In genomic region chr22:32951807-32952153, GRCh38 we compare ENCODE assay signal across 20 cellular contexts.
DNase-seq lines count a peak whose midpoint lies in the region; ATAC-seq and TF ChIP-seq lines count a peak whose summit lies in the region.
"Had no signal": no experiment of that assay in that cellular context is flagged by ENCODE, and none has a peak within 500 bp of the region (broad histone marks: within the 10 kb centered on the region; RNA-seq: fewer than 3 reads in every experiment).

No MANE protein-coding gene starts in this region.

- 39% methylated on average over 6 of the region's 7 CpGs for WGBS in SK-N-SH (ENCODE audit: low lambda C conversion rate)
- 35% methylated on average over 7 of the region's 7 CpGs for WGBS in mesenchymal stem cell

- peak overlapping the region; percentile 72 for H4K8ac ChIP-seq in mesenchymal stem cell (ENCODE audit: low read length)

- peaks cover 0 to 36% of the 10 kb centered on the region in 2 experiments; a peak in 2 of 4 replicates for H3K4me1 ChIP-seq in SK-N-SH (ENCODE audit: control insufficient read depth in 1 of 2, insufficient read depth in 2 of 2, low read depth in 1 of 2, low read length in 1 of 2)
- H3K4me1 ChIP-seq in mesenchymal stem cell (ENCODE audit: control insufficient read depth, insufficient read depth, low read depth, low read length) = no peaks in the 10 kb centered on the region
- H3K4me1 ChIP-seq: A549 had no signal

- no peaks in the 10 kb centered on the region for H3K36me3 Mint-ChIP-seq in natural killer cell treated with Interleukin-12 subunit alpha and Interleukin-12 subunit beta and Interleukin-15 and Interleukin-18, amount 100 ng/mL, for 72 hours
- H3K36me3 Mint-ChIP-seq: activated naive CD4-positive, alpha-beta T cell treated with anti-CD3 and anti-CD28 coated beads, Interleukin-2, amount 50 U/mL, for 72 hours; T-cell had no signal

- no peaks in the 10 kb centered on the region for H3K9me2 ChIP-seq in SK-N-SH

- no peaks in the 10 kb centered on the region for H3K79me2 ChIP-seq in SK-N-SH (ENCODE audit: insufficient read depth)

- H4K20me1 ChIP-seq in SK-N-SH (ENCODE audit: insufficient read depth) = no peaks in the 10 kb centered on the region

- no peaks in the 10 kb centered on the region for H3K79me1 ChIP-seq in mesenchymal stem cell (replicated peaks; ENCODE audit: low read length, poor library complexity, severe bottlenecking)

- no peak overlapping the region for H2AFZ ChIP-seq in SK-N-SH (ENCODE audit: low read depth)
- peak overlapping the region; percentile 76 for H2AFZ ChIP-seq in mesenchymal stem cell (ENCODE audit: low read depth, low read length)

- no peak overlapping the region for H3K4me2 ChIP-seq in SK-N-SH
- no peak overlapping the region for H3K4me2 ChIP-seq in mesenchymal stem cell (ENCODE audit: low read length, poor library complexity, severe bottlenecking)
- H3K4me2 ChIP-seq: A549 had no signal

- TF ChIP-seq EP300 in SK-N-SH (IDR thresholded peaks at IDR 0.05; ENCODE audit: borderline replicate concordance in 1 of 2, low read depth in 1 of 2, low read length in 1 of 2) = peak in 1 of 2 experiments; percentile 45; a peak in 1 of 4 replicates

- no peak for TF ChIP-seq CTCF in SK-N-SH (IDR thresholded peaks at IDR 0.05)

- peak; percentile 60 for DNase-seq in SK-N-SH
- peak; percentile 85 for DNase-seq in Right ventricle myocardium superior
- DNase-seq in mesenchymal stem cell = no peak
- no peak for DNase-seq in natural killer cell treated with Interleukin-12 subunit alpha and Interleukin-12 subunit beta and Interleukin-15 and Interleukin-18, amount 100 ng/mL, for 72 hours (ENCODE audit: low spot score)
- DNase-seq in DMS79 (lab: John Stamatoyannopoulos, UW) = no peak
- no peak for DNase-seq in NCI-H1694 treated with DMSO at 0.1 percent for 48 hours (lab: John Stamatoyannopoulos, UW)
- DNase-seq: activated CD8-positive, alpha-beta T cell treated with anti-CD3 and anti-CD28 coated beads, Interleukin-2, amount 10 ng/mL, durations not matched to agents 7 days and 5 days; activated T-cell treated with anti-CD3 and anti-CD28 coated beads, Interleukin-2, amount 50 U/mL, for 72 hours; CD4-positive, alpha-beta T cell; DMS53; foreskin melanocyte; HFFc6; NCI-H1417; NCI-H2171 treated with DMSO at 0.1 percent for 48 hours; T-cell had no signal

- H3K27me3 Mint-ChIP-seq in natural killer cell treated with Interleukin-12 subunit alpha and Interleukin-12 subunit beta and Interleukin-15 and Interleukin-18, amount 100 ng/mL, for 72 hours = peaks cover 5 to 25% of the 10 kb centered on the region in 2 donors
- H3K27me3 Mint-ChIP-seq: CD4-positive, alpha-beta T cell; dendritic cell treated with granulocyte-macrophage colony-stimulating factor and Interleukin-4, amounts not matched to agents 40 ng/mL and 50 ng/mL, for 4 days had no signal

- H2AK5ac ChIP-seq in mesenchymal stem cell (ENCODE audit: low read length, severe bottlenecking) = no peak overlapping the region

- no peak overlapping the region for H2BK120ac ChIP-seq in mesenchymal stem cell (ENCODE audit: low read depth, low read length)

- H3K14ac ChIP-seq in mesenchymal stem cell (ENCODE audit: low read length in 2 of 2) = peak overlapping the region in 1 of 2 experiments; percentile 48

- peak overlapping the region in 1 of 2 experiments; percentile 92 for H2BK12ac ChIP-seq in mesenchymal stem cell (ENCODE audit: low read length in 2 of 2)

- H3K9me3 Mint-ChIP-seq in natural killer cell treated with Interleukin-12 subunit alpha and Interleukin-12 subunit beta and Interleukin-15 and Interleukin-18, amount 100 ng/mL, for 72 hours = no peaks in the 10 kb centered on the region
- H3K9me3 Mint-ChIP-seq: activated naive CD4-positive, alpha-beta T cell treated with anti-CD3 and anti-CD28 coated beads, Interleukin-2, amount 50 U/mL, for 72 hours; activated T-cell treated with anti-CD3 and anti-CD28 coated beads, Interleukin-2, amount 50 U/mL, for 72 hours; CD4-positive, alpha-beta T cell; dendritic cell treated with granulocyte-macrophage colony-stimulating factor and Interleukin-4, amounts not matched to agents 40 ng/mL and 50 ng/mL, for 4 days; HFFc6; T-cell had no signal

- ATAC-seq in SK-N-SH treated with all-trans-retinoic acid at 6 μM for 48 hours (no peak), Right ventricle myocardium superior (ENCODE audit: poor library complexity) (peak; percentile 88), HG02981 (IDR thresholded peaks at IDR 0.05; ENCODE audit: unreplicated experiment) (no peak)
- no peak for ATAC-seq in natural killer cell treated with Interleukin-12 subunit alpha and Interleukin-12 subunit beta and Interleukin-15 and Interleukin-18, amount 100 ng/mL, for 72 hours
- ATAC-seq: A549; activated CD8-positive, alpha-beta T cell treated with anti-CD3 and anti-CD28 coated beads, Interleukin-2, amount 10 ng/mL, durations not matched to agents 7 days and 5 days; activated naive CD4-positive, alpha-beta T cell treated with anti-CD3 and anti-CD28 coated beads, Interleukin-2, amount 50 U/mL, for 72 hours; activated T-cell treated with anti-CD3 and anti-CD28 coated beads, Interleukin-2, amount 50 U/mL, for 72 hours; T-cell had no signal

- no peak overlapping the region for H3K4me3 Mint-ChIP-seq in natural killer cell treated with Interleukin-12 subunit alpha and Interleukin-12 subunit beta and Interleukin-15 and Interleukin-18, amount 100 ng/mL, for 72 hours
- H3K4me3 Mint-ChIP-seq: activated CD8-positive, alpha-beta T cell treated with anti-CD3 and anti-CD28 coated beads, Interleukin-2, amount 10 ng/mL, durations not matched to agents 7 days and 5 days; activated T-cell treated with anti-CD3 and anti-CD28 coated beads, Interleukin-2, amount 50 U/mL, for 72 hours; CD4-positive, alpha-beta T cell; dendritic cell treated with granulocyte-macrophage colony-stimulating factor and Interleukin-4, amounts not matched to agents 40 ng/mL and 50 ng/mL, for 4 days; HFFc6; T-cell had no signal

- no peaks in the 10 kb centered on the region for H3F3A ChIP-seq in SK-N-SH (replicated peaks; ENCODE audit: insufficient read depth)

- peak overlapping the region; percentile 19 to 82 for H3K4ac ChIP-seq in mesenchymal stem cell (ENCODE audit: low read depth in 1 of 2, low read length in 2 of 2)

- CTCF ChIA-PET in SK-N-SH (lab: Yijun Ruan, JAX) = interaction anchor here (0.6 to 3.3 kb wide), 17 partner anchors 8 to 423 kb away, joined by 3 to 15 read pairs (median 3); no protein-coding TSS in a partner anchor

- H3K27ac ChIP-seq in SK-N-SH (ENCODE audit: low read depth in 2 of 2, low read length in 1 of 2) = peak overlapping the region in 1 of 2 experiments; percentile 97; a peak in 2 of 4 replicates
- no peak overlapping the region for H3K27ac ChIP-seq in mesenchymal stem cell (ENCODE audit: low read length, poor library complexity, severe bottlenecking)
- H3K27ac ChIP-seq: A549 had no signal

- POLR2A ChIA-PET in SK-N-SH (lab: Yijun Ruan, JAX) = no interaction called here

- no peak overlapping the region for H2BK15ac ChIP-seq in mesenchymal stem cell (ENCODE audit: low read depth, poor library complexity, severe bottlenecking)

- H3K27ac Mint-ChIP-seq in natural killer cell treated with Interleukin-12 subunit alpha and Interleukin-12 subunit beta and Interleukin-15 and Interleukin-18, amount 100 ng/mL, for 72 hours = no peak overlapping the region
- H3K27ac Mint-ChIP-seq: activated CD8-positive, alpha-beta T cell treated with anti-CD3 and anti-CD28 coated beads, Interleukin-2, amount 10 ng/mL, durations not matched to agents 7 days and 5 days; activated naive CD4-positive, alpha-beta T cell treated with anti-CD3 and anti-CD28 coated beads, Interleukin-2, amount 50 U/mL, for 72 hours; activated T-cell treated with anti-CD3 and anti-CD28 coated beads, Interleukin-2, amount 50 U/mL, for 72 hours; CD4-positive, alpha-beta T cell; dendritic cell treated with granulocyte-macrophage colony-stimulating factor and Interleukin-4, amounts not matched to agents 40 ng/mL and 50 ng/mL, for 4 days; HFFc6; T-cell had no signal

- H2BK5ac ChIP-seq in mesenchymal stem cell (ENCODE audit: low read depth, low read length, poor library complexity, severe bottlenecking) = no peak overlapping the region

- H3K4me3 ChIP-seq in SK-N-SH (ENCODE audit: low read depth in 2 of 2, low read length in 1 of 2) (no peak overlapping the region), mesenchymal stem cell (ENCODE audit: insufficient read depth in 1 of 2, low read depth in 1 of 2, low read length in 2 of 2) (no peak overlapping the region)
- H3K4me3 ChIP-seq: A549 had no signal

- intact Hi-C loops in Right ventricle myocardium superior (cut with DNase I) = no loop called here

- H3K23ac ChIP-seq in mesenchymal stem cell (ENCODE audit: low read length in 2 of 2) = peak overlapping the region in 1 of 2 experiments; percentile 52

- peak overlapping the region; percentile 48 for H4K91ac ChIP-seq in mesenchymal stem cell (ENCODE audit: low read length)

- H3K9ac ChIP-seq in SK-N-SH (no peak overlapping the region), mesenchymal stem cell (ENCODE audit: low read length) (no peak overlapping the region)

- TF ChIP-seq RAD21 in SK-N-SH (IDR thresholded peaks at IDR 0.05; ENCODE audit: low read length) = peak; percentile 15; the same call in 1 of the 2 replicates

- peak overlapping the region; percentile 26 to 94 for H3K18ac ChIP-seq in mesenchymal stem cell (ENCODE audit: low read depth in 1 of 2, low read length in 2 of 2)

- H3K9me3 ChIP-seq in SK-N-SH = no peaks in the 10 kb centered on the region
- H3K9me3 ChIP-seq in mesenchymal stem cell (ENCODE audit: control insufficient read depth, low read length) = no peaks in the 10 kb centered on the region
- H3K9me3 ChIP-seq: A549 had no signal

- H3K27me3 ChIP-seq in SK-N-SH (ENCODE audit: insufficient read depth) (no peaks in the 10 kb centered on the region), mesenchymal stem cell (ENCODE audit: control insufficient read depth in 1 of 2, insufficient read depth in 1 of 2, low read length in 2 of 2) (peaks cover 0 to 26% of the 10 kb centered on the region in 2 experiments)

- no peaks in the 10 kb centered on the region for H3K4me1 Mint-ChIP-seq in natural killer cell treated with Interleukin-12 subunit alpha and Interleukin-12 subunit beta and Interleukin-15 and Interleukin-18, amount 100 ng/mL, for 72 hours (ENCODE audit: low read depth in 2 of 2)
- H3K4me1 Mint-ChIP-seq: T-cell had no signal

- no peaks in the 10 kb centered on the region for H3K36me3 ChIP-seq in SK-N-SH (replicated peaks in 1 of 2; ENCODE audit: control insufficient read depth in 1 of 2, insufficient read depth in 2 of 2, low read length in 1 of 2)
- H3K36me3 ChIP-seq in mesenchymal stem cell (ENCODE audit: control insufficient read depth in 1 of 2, insufficient read depth in 2 of 2, low read depth in 1 of 2, low read length in 2 of 2) = no peaks in the 10 kb centered on the region

TF ChIP-seq in SK-N-SH, 30 proteins besides CTCF, POLR2A, EP300 and RAD21 (continues in another document):
- TF ChIP-seq, protein P1, sequence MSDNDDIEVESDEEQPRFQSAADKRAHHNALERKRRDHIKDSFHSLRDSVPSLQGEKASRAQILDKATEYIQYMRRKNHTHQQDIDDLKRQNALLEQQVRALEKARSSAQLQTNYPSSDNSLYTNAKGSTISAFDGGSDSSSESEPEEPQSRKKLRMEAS (IDR thresholded peaks at IDR 0.05; ENCODE audit: low read depth) = no peak

Comparison
In these comparisons a context has a peak if more than half of its experiments do, and no peak if none do; other contexts are left out.
1. DNase-seq: peak in SK-N-SH (single experiment) and Right ventricle myocardium superior (single experiment); none in mesenchymal stem cell (single experiment), natural killer cell treated with Interleukin-12 subunit alpha and Interleukin-12 subunit beta and Interleukin-15 and Interleukin-18, amount 100 ng/mL, for 72 hours (single experiment), DMS79 (single experiment) and NCI-H1694 treated with DMSO at 0.1 percent for 48 hours (single experiment).